16 cellular contexts compared by ENCODE assay signal in the genomic region with DNA sequence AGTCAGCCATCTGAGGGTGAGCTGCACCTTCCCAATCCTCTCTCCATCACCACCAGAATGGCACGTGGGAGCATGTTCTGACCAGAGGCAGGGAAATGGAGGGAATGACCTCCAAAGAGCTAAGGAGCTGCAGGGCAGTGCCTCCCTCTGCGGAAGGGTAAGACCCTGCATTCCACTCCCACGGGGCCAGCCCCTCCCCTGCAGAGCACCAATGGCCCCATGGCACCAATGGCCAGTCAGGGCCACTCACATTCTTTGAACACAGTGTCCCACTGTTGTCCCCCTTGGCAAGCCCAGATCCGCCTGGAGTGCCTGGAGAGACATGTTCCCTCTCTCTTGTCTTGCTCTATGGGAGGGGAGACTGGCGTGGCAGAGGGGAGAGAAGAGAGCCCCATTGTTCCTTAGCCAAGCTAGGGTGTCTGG.
DNase-seq lines count a peak whose midpoint lies in the region; ATAC-seq, FAIRE-seq and TF ChIP-seq lines count a peak whose summit lies in the region.
"Had no signal": no experiment of that assay in that cellular context is flagged by ENCODE, and none has a peak within 500 bp of the region (broad histone marks: within the 10 kb centered on the region; RNA-seq: fewer than 3 reads in every experiment).

No MANE protein-coding gene starts in this region.

- FAIRE-seq in H1 (lab: Jason Lieb, UNC): no peak
- FAIRE-seq: endothelial cell of umbilical vein, GM18507 had no signal

- no peak for TF ChIP-seq POLR2A in H1 (IDR thresholded peaks at IDR 0.05; ENCODE audit: control extremely low read depth in 1 of 2, low read depth in 2 of 2, low read length in 2 of 2)
- no peak for TF ChIP-seq POLR2A in upper lobe of left lung (IDR thresholded peaks at IDR 0.05)

- no peaks in the 10 kb centered on the region for H3K79me1 ChIP-seq in H1 (ENCODE audit: low read depth, low read length)

- H3K23ac ChIP-seq in H1 (ENCODE audit: insufficient read length): no peak overlapping the region

- H3K14ac ChIP-seq in H1 (ENCODE audit: insufficient read length): no peak overlapping the region

- H2BK20ac ChIP-seq in H1 (ENCODE audit: low read length): no peak overlapping the region

- H3K27ac ChIP-seq in H1 (ENCODE audit: low read depth, low read length) (no peak overlapping the region), upper lobe of left lung (peak overlapping the region; percentile 64 to 83 (median 72))
- H3K27ac ChIP-seq: cardiac muscle cell had no signal

- H2BK120ac ChIP-seq in H1 (replicated peaks; ENCODE audit: low read depth, low read length): no peak overlapping the region

- H3K4me3 ChIP-seq in H1 (ENCODE audit: extremely low read depth in 1 of 4, insufficient read depth in 2 of 4, low read depth in 3 of 4, low read length in 4 of 4): no peak overlapping the region
- no peak overlapping the region for H3K4me3 ChIP-seq in upper lobe of left lung
- H3K4me3 ChIP-seq: cardiac muscle cell had no signal

- WGBS in H1 (ENCODE audit: extremely low coverage in 1 of 2, insufficient coverage in 1 of 2, insufficient read length in 1 of 2, insufficient replicate concordance in 2 of 2, low coverage in 1 of 2, low lambda C conversion rate in 2 of 2, missing lambda C conversion rate in 1 of 2), 2 experiments: 84% methylated on average over 5 of the region's 5 CpGs; no CpG with 5 or more reads in 1 of the 2 experiments
- WGBS in upper lobe of left lung, 2 donors: 71% methylated on average over 5 of the region's 5 CpGs; no CpG with 5 or more reads in 1 of the 2 donors

- H4K8ac ChIP-seq in H1 (ENCODE audit: extremely low read depth, insufficient read depth, low read length): no peak overlapping the region

- intact Hi-C loops in posterior cingulate gyrus (cut with DNase I): no loop called here

- no peak overlapping the region for H4K5ac ChIP-seq in H1 (ENCODE audit: insufficient read length, low read depth, low read length)

- H3K23me2 ChIP-seq in H1 (ENCODE audit: low read depth, low read length): no peaks in the 10 kb centered on the region; the same call in 1 of the 2 replicates

- no peak overlapping the region for H2BK15ac ChIP-seq in H1 (ENCODE audit: low read length)

- no peak overlapping the region for H2AFZ ChIP-seq in H1 (ENCODE audit: low read length)

- no peak overlapping the region for H3K4me2 ChIP-seq in H1 (ENCODE audit: insufficient read depth in 1 of 2, low read depth in 2 of 2, low read length in 2 of 2)

- H2BK5ac ChIP-seq in H1 (ENCODE audit: low read depth, low read length): no peak overlapping the region

- no peak overlapping the region for H4K91ac ChIP-seq in H1 (replicated peaks; ENCODE audit: insufficient read length, low read length)

- H3K56ac ChIP-seq in H1 (replicated peaks; ENCODE audit: insufficient read length, low read depth, low read length): no peak overlapping the region

- POLR2A ChIA-PET in H1 (lab: Charles Lee; ENCODE audit: partially characterized antibody) (no interaction called here), GM10248 (lab: Yijun Ruan, JAX) (no interaction called here)

- CTCF ChIA-PET in H1 (lab: Charles Lee; ENCODE audit: partially characterized antibody) (interaction anchor here (0.7 to 4.3 kb wide), 12 partner anchors 14 to 237 kb away, joined by 3 to 25 read pairs (median 4); no protein-coding TSS in a partner anchor), GM10248 (lab: Yijun Ruan, JAX) (interaction anchor here (1.0 kb wide), 2 partner anchors 52 to 327 kb away, joined by 3 to 4 read pairs; no protein-coding TSS in a partner anchor)

- no peak for TF ChIP-seq RAD21 in H1 (IDR thresholded peaks at IDR 0.05 in 1 of 2, conservative IDR thresholded peaks at IDR 0.05 in 1 of 2; ENCODE audit: low read depth in 2 of 2, low read length in 2 of 2)

- H3K4me1 ChIP-seq in H1 (replicated peaks in 1 of 4; ENCODE audit: control insufficient read depth in 3 of 4, insufficient read depth in 4 of 4, low read length in 3 of 4) (peaks cover 0 to 9% (median 6%) of the 10 kb centered on the region in 4 experiments; a peak in 5 of 7 replicates), upper lobe of left lung (peaks cover 66 to 84% (median 73%) of the 10 kb centered on the region in 4 donors)

- no peaks in the 10 kb centered on the region for H3K36me3 ChIP-seq in H1 (ENCODE audit: control insufficient read depth in 2 of 4, insufficient read depth in 4 of 4, low read length in 3 of 4)
- H3K36me3 ChIP-seq in upper lobe of left lung: peaks cover 13 to 55% (median 25%) of the 10 kb centered on the region in 4 donors
- H3K36me3 ChIP-seq: cardiac muscle cell had no signal

- ATAC-seq in upper lobe of left lung (ENCODE audit: low FRiP score in 2 of 2): no peak
- no peak for ATAC-seq in HG03135 (IDR thresholded peaks at IDR 0.05; ENCODE audit: unreplicated experiment)
- ATAC-seq: HCT116; stimulated activated naive B cell treated with anti-CD40 and anti-IgM and Interleukin-4, amounts not matched to agents 10 μg/mL and 1 μg/mL and 100 μg/mL, for 72 hours had no signal

- no peaks in the 10 kb centered on the region for H3K79me2 ChIP-seq in H1 (ENCODE audit: control insufficient read depth in 1 of 2, insufficient read depth in 2 of 2, low read length in 2 of 2)

- no peak overlapping the region for H3K9ac ChIP-seq in H1 (replicated peaks in 1 of 4; ENCODE audit: extremely low read depth in 1 of 4, low read depth in 3 of 4, low read length in 3 of 4)

- H3K9me3 ChIP-seq in H1 (ENCODE audit: insufficient read depth in 2 of 2, low read depth in 1 of 2, low read length in 1 of 2) (no peaks in the 10 kb centered on the region), upper lobe of left lung (no peaks in the 10 kb centered on the region)

- H3K4ac ChIP-seq in H1 (replicated peaks; ENCODE audit: insufficient read length, low read depth, low read length): no peak overlapping the region

- H2BK12ac ChIP-seq in H1 (ENCODE audit: low read depth, low read length): no peak overlapping the region

- no peaks in the 10 kb centered on the region for H3K27me3 ChIP-seq in H1 (replicated peaks in 1 of 4; ENCODE audit: control insufficient read depth in 3 of 4, extremely low read depth in 1 of 4, insufficient read depth in 3 of 4, low read length in 3 of 4)
- no peaks in the 10 kb centered on the region for H3K27me3 ChIP-seq in upper lobe of left lung

- no peak for TF ChIP-seq CTCF in H1 (IDR thresholded peaks at IDR 0.05; ENCODE audit: control extremely low read depth in 1 of 3, insufficient read depth in 1 of 3, low read depth in 1 of 3, low read length in 3 of 3)
- no peak for TF ChIP-seq CTCF in upper lobe of left lung (IDR thresholded peaks at IDR 0.05)
- no peak for TF ChIP-seq CTCF in GM10248 (IDR thresholded peaks at IDR 0.05; ENCODE audit: control extremely low read depth, extremely low read depth, low read depth, missing control alignments)

- no peak overlapping the region; the same call in 1 of the 2 replicates for H3K18ac ChIP-seq in H1 (ENCODE audit: extremely low read depth, low read length)

- no peak for TF ChIP-seq EP300 in H1 (IDR thresholded peaks at IDR 0.05; ENCODE audit: borderline replicate concordance in 1 of 2, low read depth in 2 of 2, low read length in 2 of 2)
- TF ChIP-seq EP300 in upper lobe of left lung (IDR thresholded peaks at IDR 0.05): no peak

- H4K20me1 ChIP-seq in H1 (replicated peaks in 1 of 2; ENCODE audit: control insufficient read depth in 1 of 2, insufficient read depth in 2 of 2, low read length in 2 of 2): no peaks in the 10 kb centered on the region

- H2AK5ac ChIP-seq in H1 (ENCODE audit: low read depth, low read length): 0 out of 2 replicates have a peak overlapping the region, but pooled peaks have one; percentile 68

- no peak for DNase-seq in H1 (ENCODE audit: low read depth in 1 of 2, low spot score in 2 of 2)
- peak; percentile 80 for DNase-seq in inferior parietal cortex (ENCODE audit: extremely low spot score)
- peak; percentile 65 to 96 (median 80) for DNase-seq in posterior cingulate gyrus
- DNase-seq in upper lobe of left lung: no peak
- DNase-seq in GM10248 (ENCODE audit: extremely low spot score): no peak
- no peak for DNase-seq in EL
- DNase-seq: GF-D8; mesendoderm; NCI-H2227 treated with DMSO at 0.1 percent for 48 hours; stimulated activated CD4-positive, alpha-beta T cell treated with anti-CD3 and anti-CD28 coated beads, Interleukin-4, amount 100 ng/mL, for 4 hours; stimulated activated naive B cell treated with anti-CD40 and anti-IgM and Interleukin-4, amounts not matched to agents 10 μg/mL and 1 μg/mL and 100 μg/mL, for 72 hours had no signal

TF ChIP-seq in H1, 55 proteins besides CTCF, POLR2A, EP300 and RAD21:
- TF ChIP-seq GABPA (IDR thresholded peaks at IDR 0.05; ENCODE audit: borderline replicate concordance, insufficient read depth, low read length) (no peak), EZH2 (IDR thresholded peaks at IDR 0.05; ENCODE audit: low read depth, low read length, severe bottlenecking) (no peak), SAP30 (IDR thresholded peaks at IDR 0.05; ENCODE audit: insufficient read depth, insufficient replicate concordance, low read length) (no peak), CTBP2 (IDR thresholded peaks at IDR 0.05; ENCODE audit: borderline replicate concordance, insufficient read depth, insufficient read length, low read length) (no peak), FOSL1 (IDR thresholded peaks at IDR 0.05; ENCODE audit: insufficient read depth, low read depth, low read length) (no peak), POLR2AphosphoS5 (IDR thresholded peaks at IDR 0.05; ENCODE audit: low read depth, low read length) (no peak), ATF2 (IDR thresholded peaks at IDR 0.05; ENCODE audit: low read length) (no peak), HDAC2 (IDR thresholded peaks at IDR 0.05; ENCODE audit: borderline replicate concordance in 1 of 2, low read depth in 2 of 2, low read length in 2 of 2) (no peak), NRF1 (IDR thresholded peaks at IDR 0.05; ENCODE audit: low read depth, low read length) (no peak), BACH1 (IDR thresholded peaks at IDR 0.05; ENCODE audit: low read length) (no peak)

Comparison
In these comparisons a context has a peak if more than half of its experiments do, and no peak if none do; other contexts are left out.
1. DNase-seq: peak in inferior parietal cortex (single experiment) and posterior cingulate gyrus (10 of 10); none in H1 (0 of 2), upper lobe of left lung (0 of 2), GM10248 (single experiment) and EL (single experiment).